In the genomic region with DNA sequence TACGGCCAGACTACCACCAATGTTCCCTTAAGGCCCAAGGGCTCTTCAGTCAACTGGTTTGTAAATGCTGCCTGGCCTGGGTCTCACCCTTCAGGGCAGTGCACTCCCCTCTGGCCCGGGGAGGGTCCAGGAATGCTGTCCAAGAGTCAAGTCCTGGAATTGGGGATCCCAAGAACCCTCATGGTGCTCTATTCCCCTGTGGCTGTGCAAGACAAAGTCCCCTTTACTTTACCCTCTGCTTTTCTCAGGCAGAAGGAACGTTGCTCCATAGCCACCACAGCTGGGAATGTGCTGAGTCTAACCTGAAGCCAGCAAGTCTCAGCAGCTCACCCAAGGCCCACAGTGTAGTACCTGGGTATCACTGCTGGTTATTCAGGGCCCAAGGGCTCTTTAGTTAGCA, we compare ENCODE assay signal across 41 cellular contexts. TPM values are rescaled to one million over a fixed set of nuclear protein-coding genes. Genes with fewer than 3 reads are reported as not detected.
DNase-seq lines count a peak whose midpoint lies in the region; ATAC-seq, FAIRE-seq and TF ChIP-seq lines count a peak whose summit lies in the region.
"Had no signal": no experiment of that assay in that cellular context is flagged by ENCODE, and none has a peak within 500 bp of the region (broad histone marks: within the 10 kb centered on the region; RNA-seq: fewer than 3 reads in every experiment).

No MANE protein-coding gene starts in this region.

- H3K4me3 ChIP-seq in mammary epithelial cell (replicated peaks in 1 of 3; ENCODE audit: insufficient read depth in 1 of 3, low read depth in 2 of 3, low read length in 3 of 3): no peak overlapping the region
- peak overlapping the region in 2 of 3 donors; percentile 16 to 19 for H3K4me3 ChIP-seq in liver (ENCODE audit: low read depth in 1 of 3, low read length in 3 of 3)
- no peak overlapping the region for H3K4me3 ChIP-seq in HepG2 (replicated peaks in 1 of 3; ENCODE audit: insufficient read depth in 1 of 3, low read depth in 2 of 3, low read length in 3 of 3)
- no peak overlapping the region for H3K4me3 ChIP-seq in K562
- no peak overlapping the region for H3K4me3 ChIP-seq in epithelial cell of esophagus (ENCODE audit: low read length)
- H3K4me3 ChIP-seq: A549; BLaER1; BLaER1 treated with 17β-estradiol and CSF1 and Interleukin-3, amounts not matched to agents 10 nM and 100 nM had no signal

- H3K4me1 ChIP-seq in mammary epithelial cell (ENCODE audit: insufficient read depth, low read length) (no peaks in the 10 kb centered on the region), liver (ENCODE audit: control insufficient read depth in 4 of 4, insufficient read depth in 4 of 4, low read length in 3 of 4) (no peaks in the 10 kb centered on the region), HepG2 (ENCODE audit: insufficient read depth, low read length) (no peaks in the 10 kb centered on the region), K562 (replicated peaks in 1 of 2; ENCODE audit: control insufficient read depth in 2 of 2, insufficient read depth in 2 of 2, low read length in 2 of 2) (no peaks in the 10 kb centered on the region)
- H3K4me1 ChIP-seq: A549; BE2C; BLaER1; BLaER1 treated with 17β-estradiol and CSF1 and Interleukin-3, amounts not matched to agents 10 nM and 100 nM; Caco-2 had no signal

- ATAC-seq in HepG2 (no peak), K562 (no peak), GM19035 (IDR thresholded peaks at IDR 0.05; ENCODE audit: unreplicated experiment) (no peak), GM21381 (IDR thresholded peaks at IDR 0.05; ENCODE audit: unreplicated experiment) (no peak)
- ATAC-seq: A549; CD8-positive, alpha-beta T cell had no signal

- TF ChIP-seq CTCF in mammary epithelial cell (conservative IDR thresholded peaks at IDR 0.05 in 1 of 2, IDR thresholded peaks at IDR 0.05 in 1 of 2; ENCODE audit: extremely low read depth in 1 of 2, insufficient read depth in 1 of 2, low read depth in 1 of 2, low read length in 2 of 2) (no peak), MCF 10A (IDR thresholded peaks at IDR 0.05; ENCODE audit: unreplicated experiment) (no peak), liver (IDR thresholded peaks at IDR 0.05; ENCODE audit: low read depth, low read length, missing input control) (no peak), HepG2 (CRISPR knock-in tag; IDR thresholded peaks at IDR 0.05) (no peak), K562 (IDR thresholded peaks at IDR 0.05 in 2 of 3, conservative IDR thresholded peaks at IDR 0.05 in 1 of 3; ENCODE audit: insufficient read depth in 2 of 3, low read depth in 1 of 3, low read length in 3 of 3) (no peak), epithelial cell of esophagus (IDR thresholded peaks at IDR 0.05; ENCODE audit: insufficient read depth, low read depth, low read length, missing control alignments) (no peak)

- H3K27ac ChIP-seq in mammary epithelial cell (ENCODE audit: insufficient read depth, low read depth, low read length) (no peak overlapping the region), liver (ENCODE audit: low read depth in 1 of 2, low read length in 2 of 2) (no peak overlapping the region), HepG2 (ENCODE audit: extremely low read length, insufficient read depth, low read length) (no peak overlapping the region), K562 (ENCODE audit: extremely low read depth, low read depth, low read length) (no peak overlapping the region)
- H3K27ac ChIP-seq: 22Rv1; A549; BLaER1; BLaER1 treated with 17β-estradiol and CSF1 and Interleukin-3, amounts not matched to agents 10 nM and 100 nM; C4-2B had no signal

- H3K36me3 Mint-ChIP-seq in MCF 10A (ENCODE audit: insufficient read depth, unreplicated experiment): no peaks in the 10 kb centered on the region

- intact Hi-C loops in mammary epithelial cell (cut with micrococcal nuclease): no loop called here
- intact Hi-C loops in MCF 10A (cut with micrococcal nuclease): no loop called here
- intact Hi-C loops in HepG2 (cut with micrococcal nuclease; ENCODE audit: unreplicated experiment): no loop called here
- intact Hi-C loops in K562 (cut with micrococcal nuclease): no loop called here

- H3K9me3 ChIP-seq in mammary epithelial cell (replicated peaks; ENCODE audit: insufficient read depth, low read length) (no peaks in the 10 kb centered on the region), liver (ENCODE audit: control insufficient read depth in 4 of 4, low read length in 3 of 4) (peaks cover 0 to 14% (median 6%) of the 10 kb centered on the region in 4 donors), HepG2 (ENCODE audit: low read length) (no peaks in the 10 kb centered on the region), K562 (replicated peaks; ENCODE audit: control insufficient read depth, insufficient read depth, low read depth, low read length) (0 out of 2 replicates have a peak, but pooled peaks cover 4% of the 10 kb centered on the region)
- H3K9me3 ChIP-seq: BE2C had no signal

- H3K27me3 Mint-ChIP-seq in MCF 10A (ENCODE audit: insufficient read depth, unreplicated experiment): no peaks in the 10 kb centered on the region
- H3K27me3 Mint-ChIP-seq: B cell; CD4-positive, alpha-beta T cell had no signal

- 29% methylated on average over 3 of the region's 3 CpGs for WGBS in mammary epithelial cell (ENCODE audit: low coverage, missing lambda C conversion rate)
- WGBS in liver: 82% methylated on average over 3 of the region's 3 CpGs
- 0% methylated on average over 1 of the region's 3 CpGs for WGBS in HepG2 (ENCODE audit: low lambda C conversion rate)
- WGBS in K562 (ENCODE audit: insufficient coverage, low coverage, missing lambda C conversion rate): 0% methylated on average over 3 of the region's 3 CpGs

- no peaks in the 10 kb centered on the region for H4K20me1 ChIP-seq in mammary epithelial cell (ENCODE audit: insufficient read depth, low read length)
- H4K20me1 ChIP-seq in HepG2 (ENCODE audit: insufficient read depth, low read length): no peaks in the 10 kb centered on the region
- no peaks in the 10 kb centered on the region for H4K20me1 ChIP-seq in K562 (replicated peaks; ENCODE audit: control insufficient read depth, insufficient read depth, low read length)
- H4K20me1 ChIP-seq: BLaER1; BLaER1 treated with 17β-estradiol and CSF1 and Interleukin-3, amounts not matched to agents 10 nM and 100 nM had no signal

- H3K9ac ChIP-seq in mammary epithelial cell (ENCODE audit: insufficient read depth, low read length) (no peak overlapping the region), liver (ENCODE audit: low read depth in 1 of 2, low read length in 2 of 2) (no peak overlapping the region), HepG2 (ENCODE audit: insufficient read depth, low read depth, low read length) (no peak overlapping the region), K562 (ENCODE audit: insufficient read depth in 1 of 2, low read depth in 2 of 2, low read length in 2 of 2) (no peak overlapping the region)
- H3K9ac ChIP-seq: BLaER1; BLaER1 treated with 17β-estradiol and CSF1 and Interleukin-3, amounts not matched to agents 10 nM and 100 nM had no signal

- no peaks in the 10 kb centered on the region for H3K79me2 ChIP-seq in mammary epithelial cell (ENCODE audit: insufficient read depth, low read length)
- no peaks in the 10 kb centered on the region for H3K79me2 ChIP-seq in HepG2 (ENCODE audit: insufficient read depth, low read length)
- H3K79me2 ChIP-seq in K562 (ENCODE audit: control insufficient read depth, insufficient read depth, low read length): no peaks in the 10 kb centered on the region

- no peaks in the 10 kb centered on the region for H3K36me3 ChIP-seq in mammary epithelial cell (ENCODE audit: insufficient read depth, low read length)
- no peaks in the 10 kb centered on the region for H3K36me3 ChIP-seq in liver (ENCODE audit: control insufficient read depth in 4 of 4, insufficient read depth in 3 of 4, low read depth in 1 of 4, low read length in 3 of 4)
- no peaks in the 10 kb centered on the region for H3K36me3 ChIP-seq in HepG2 (replicated peaks in 1 of 2; ENCODE audit: control insufficient read depth in 1 of 2, insufficient read depth in 2 of 2, low read length in 2 of 2)
- H3K36me3 ChIP-seq in K562 (ENCODE audit: control insufficient read depth, insufficient read depth, low read length): no peaks in the 10 kb centered on the region
- H3K36me3 ChIP-seq: BE2C; BLaER1; BLaER1 treated with 17β-estradiol and CSF1 and Interleukin-3, amounts not matched to agents 10 nM and 100 nM had no signal

- CTCF ChIA-PET in mammary epithelial cell (lab: Charles Lee; ENCODE audit: low non-redundant PET): no interaction called here
- CTCF ChIA-PET in MCF 10A (lab: Yijun Ruan, JAX): no interaction called here
- CTCF ChIA-PET in HepG2 (lab: Yijun Ruan, JAX; ENCODE audit: low intra/inter-chr PET ratio, low total read pairs): no interaction called here
- CTCF ChIA-PET in K562 (lab: Yijun Ruan, JAX; ENCODE audit: low intra/inter-chr PET ratio): no interaction called here

- in situ Hi-C loops in mammary epithelial cell (cut with MboI; ENCODE audit: low sequenced_read_pairs in 2 of 2): no loop called here
- in situ Hi-C loops in HepG2 (cut with HindIII; ENCODE audit: extremely low pct_ligation_motif_present, low pct_unique_long_range_greater_than_20kb): no loop called here
- in situ Hi-C loops in K562 (cut with MboI): no loop called here

- peaks cover 9% of the 10 kb centered on the region for H3K9me3 Mint-ChIP-seq in MCF 10A (ENCODE audit: unreplicated experiment)

- POLR2A ChIA-PET in MCF 10A (lab: Yijun Ruan, JAX) (no interaction called here), HepG2 (lab: Yijun Ruan, JAX) (no interaction called here), K562 (lab: Yijun Ruan, JAX) (no interaction called here)

- no peaks in the 10 kb centered on the region for H3K9me1 ChIP-seq in K562 (ENCODE audit: control insufficient read depth, insufficient read depth, low read length)

- TF ChIP-seq RAD21 in liver (IDR thresholded peaks at IDR 0.05) (no peak), HepG2 (CRISPR knock-in tag; IDR thresholded peaks at IDR 0.05) (no peak), K562 (CRISPR knock-in tag; conservative IDR thresholded peaks at IDR 0.05 in 1 of 2, IDR thresholded peaks at IDR 0.05 in 1 of 2) (no peak)

- no peak overlapping the region for H3K4me3 Mint-ChIP-seq in MCF 10A (ENCODE audit: unreplicated experiment)
- H3K4me3 Mint-ChIP-seq: B cell; CD14-positive monocyte; CD4-positive, alpha-beta memory T cell; CD4-positive, alpha-beta T cell; CD4-positive, CD25-positive, alpha-beta regulatory T cell; CD8-positive, alpha-beta memory T cell; CD8-positive, alpha-beta T cell had no signal

- H2AFZ ChIP-seq in mammary epithelial cell (ENCODE audit: low read depth, low read length) (no peak overlapping the region), HepG2 (ENCODE audit: low read length) (no peak overlapping the region), K562 (ENCODE audit: low read depth, low read length) (no peak overlapping the region)

- H3K27me3 ChIP-seq in mammary epithelial cell (ENCODE audit: insufficient read depth, low read length) (no peaks in the 10 kb centered on the region), liver (ENCODE audit: control insufficient read depth in 4 of 4, insufficient read depth in 4 of 4, low read length in 3 of 4) (no peaks in the 10 kb centered on the region), HepG2 (ENCODE audit: control insufficient read depth in 1 of 2, insufficient read depth in 2 of 2, low read length in 2 of 2) (no peaks in the 10 kb centered on the region; a peak in 1 of 5 replicates), K562 (ENCODE audit: control insufficient read depth in 2 of 2, insufficient read depth in 2 of 2, low read length in 2 of 2) (no peaks in the 10 kb centered on the region; a peak in 1 of 5 replicates)
- H3K27me3 ChIP-seq: BLaER1; BLaER1 treated with 17β-estradiol and CSF1 and Interleukin-3, amounts not matched to agents 10 nM and 100 nM had no signal

- DNase-seq in mammary epithelial cell: peak; percentile 2
- no peak for DNase-seq in MCF 10A (ENCODE audit: unreplicated experiment)
- no peak for DNase-seq in HepG2 (ENCODE audit: low spot score)
- no peak for DNase-seq in K562 (ENCODE audit: extremely low read depth in 1 of 4, low spot score in 3 of 4)
- peak; percentile 2 for DNase-seq in epithelial cell of esophagus (ENCODE audit: low read depth)
- DNase-seq: 8988T; ACHN; AML-193; BE2C; C1 segment of cervical spinal cord; Caco-2; Calu3; CD4-positive, alpha-beta memory T cell; CD4-positive, alpha-beta T cell; CD4-positive, CD25-positive, alpha-beta regulatory T cell; CD8-positive, alpha-beta memory T cell; CD8-positive, alpha-beta T cell; COR-L47; DMS 273 treated with DMSO at 0.1 percent for 48 hours; DMS153; DMS53; DMS79; DMS79 treated with DMSO at 0.1 percent for 48 hours; DND-41; EL had no signal

- dilution Hi-C loops in mammary epithelial cell (cut with HindIII; ENCODE audit: low sequenced_read_pairs): no loop called here

- no peak for FAIRE-seq in HepG2 (lab: Jason Lieb, UNC)
- no peak for FAIRE-seq in K562 (lab: Jason Lieb, UNC)
- FAIRE-seq: A204.1, A549, D721Med had no signal

- no peaks in the 10 kb centered on the region for H3K4me1 Mint-ChIP-seq in MCF 10A (ENCODE audit: insufficient read depth, unreplicated experiment)
- H3K4me1 Mint-ChIP-seq: B cell; CD14-positive monocyte; CD4-positive, alpha-beta memory T cell; CD4-positive, CD25-positive, alpha-beta regulatory T cell; CD8-positive, alpha-beta memory T cell had no signal

- no peak for TF ChIP-seq EP300 in HepG2 (IDR thresholded peaks at IDR 0.05; ENCODE audit: low read depth in 2 of 2, low read length in 2 of 2)
- TF ChIP-seq EP300 in HepG2 (CRISPR knock-in tag; IDR thresholded peaks at IDR 0.05; ENCODE audit: borderline replicate concordance): no peak
- TF ChIP-seq EP300 in K562 (IDR thresholded peaks at IDR 0.05; ENCODE audit: low read length): no peak

- no peak overlapping the region for H3K27ac Mint-ChIP-seq in MCF 10A (ENCODE audit: low read depth, unreplicated experiment)
- H3K27ac Mint-ChIP-seq: B cell; CD4-positive, alpha-beta memory T cell; CD4-positive, alpha-beta T cell; CD4-positive, CD25-positive, alpha-beta regulatory T cell; CD8-positive, alpha-beta memory T cell; CD8-positive, alpha-beta T cell had no signal

- BruUV-seq in mammary epithelial cell (replicated peaks; lab: Mats Ljungman, UMichigan) (no TSS peak), MCF 10A (replicated peaks; lab: Mats Ljungman, UMichigan) (no TSS peak), HepG2 (replicated peaks; lab: Mats Ljungman, UMichigan) (no TSS peak), K562 (replicated peaks; lab: Mats Ljungman, UMichigan) (no TSS peak)

- TF ChIP-seq POLR2A in HepG2 (IDR thresholded peaks at IDR 0.05; ENCODE audit: insufficient read depth in 1 of 2, low read depth in 2 of 2, low read length in 2 of 2) (no peak), K562 (conservative IDR thresholded peaks at IDR 0.05) (no peak)

- no peak overlapping the region for H3K4me2 ChIP-seq in mammary epithelial cell (ENCODE audit: insufficient read depth, low read depth, low read length)
- no peak overlapping the region for H3K4me2 ChIP-seq in HepG2 (ENCODE audit: low read depth, low read length)
- H3K4me2 ChIP-seq in K562 (ENCODE audit: insufficient read depth, low read length): no peak overlapping the region
- H3K4me2 ChIP-seq: A549; BLaER1; BLaER1 treated with 17β-estradiol and CSF1 and Interleukin-3, amounts not matched to agents 10 nM and 100 nM had no signal

RNA-seq across cellular contexts. Expression of a gene that starts 51.3 kb away (rescaled TPM):
- total RNA-seq in mammary epithelial cell (not detected), MCF 10A (2022) (not detected in 2 replicates), liver (100 to 1,000 TPM in 1 of 2 donors, 10 to 100 TPM in 1; 77.4 to 159 TPM), HepG2 (2016; rRNA removed; fragmentation: Illumina TruSeq; extraction: Trizol) (not detected in 2 replicates), K562 (2014; rRNA removed) (not detected in 2 replicates), K562 (2014; rRNA removed; fragmentation: Illumina TruSeq; extraction: Trizol) (not detected in 2 replicates), K562 (2015; rRNA removed; fragmentation: Illumina TruSeq; extraction: Trizol) (not detected in 2 replicates), K562 (2021) (not detected in 2 replicates)
- polyA plus RNA-seq in mammary epithelial cell (not detected), liver (100 to 1,000 TPM in 1 of 2 donors, 10 to 100 TPM in 1; 37.3 to 106 TPM), HepG2 (2011; rRNA removed) (not detected in 2 replicates), K562 (2011; rRNA removed) (not detected in 2 replicates), K562 (2014; fragmentation: Illumina TruSeq; extraction: Trizol) (not detected in 2 replicates), K562 (2014; fragmentation: Nextera tagmentation; extraction: Ambion mirVana) (not detected), K562 (2014; rRNA removed) (0.35 TPM in 1 of 2 replicates, not detected in the other)
- polyA minus RNA-seq in mammary epithelial cell: not detected
- total RNA-seq in HepG2 (2016; cell fraction: cytosol; rRNA removed; fragmentation: Illumina TruSeq; extraction: Trizol; ENCODE audit: low read depth): not detected in 2 replicates
- not detected in 2 replicates for total RNA-seq in HepG2 (2016; cell fraction: insoluble cytoplasmic fraction; rRNA removed; fragmentation: Illumina TruSeq; extraction: Trizol)
- not detected in 2 replicates for total RNA-seq in HepG2 (2016; cell fraction: membrane; rRNA removed; fragmentation: Illumina TruSeq; extraction: Trizol)
- total RNA-seq in HepG2 (2016; cell fraction: nucleus; rRNA removed; fragmentation: Illumina TruSeq; extraction: Trizol): not detected in 2 replicates
- not detected in 2 replicates for polyA plus RNA-seq in HepG2 (2011; cell fraction: cytosol; rRNA removed)
- polyA plus RNA-seq in HepG2 (2011; cell fraction: nucleus; rRNA removed): 0.26 TPM in 1 of 2 replicates, not detected in the other
- polyA plus RNA-seq in HepG2 (2012): not detected in 2 replicates
- not detected in 2 replicates for polyA plus RNA-seq in HepG2 (2016; cell fraction: cytosol; fragmentation: Illumina TruSeq; extraction: Trizol; ENCODE audit: low read depth)
- polyA plus RNA-seq in HepG2 (2016; cell fraction: insoluble cytoplasmic fraction; fragmentation: Illumina TruSeq; extraction: Trizol; ENCODE audit: low read depth): not detected in 2 replicates
- polyA plus RNA-seq in HepG2 (2016; cell fraction: membrane; fragmentation: Illumina TruSeq; extraction: Trizol; ENCODE audit: low read depth): not detected in 2 replicates
- polyA plus RNA-seq in HepG2 (2016; cell fraction: nucleus; fragmentation: Illumina TruSeq; extraction: Trizol; ENCODE audit: insufficient read depth, low read depth): not detected in 2 replicates
- polyA minus RNA-seq in HepG2 (2011; rRNA and poly(A)+ RNA removed; ENCODE audit: low replicate concordance): not detected in 2 replicates
- not detected in 2 replicates for polyA minus RNA-seq in HepG2 (2011; cell fraction: cytosol; rRNA and poly(A)+ RNA removed)
- polyA minus RNA-seq in HepG2 (2011; cell fraction: nucleus; rRNA and poly(A)+ RNA removed): 0.77 TPM in 1 of 2 replicates, not detected in the other
- not detected in 2 replicates for total RNA-seq in K562 (2011; cell fraction: chromatin; rRNA removed; ENCODE audit: low replicate concordance)
- total RNA-seq in K562 (2011; cell fraction: nucleolus; rRNA removed): not detected in 2 replicates
- total RNA-seq in K562 (2011; cell fraction: nucleoplasm; rRNA removed): not detected in 2 replicates
- polyA plus RNA-seq in K562 (2011; cell fraction: cytosol; rRNA removed): not detected in 2 replicates
- not detected in 2 replicates for polyA plus RNA-seq in K562 (2011; cell fraction: nucleus; rRNA removed)
- not detected in 2 replicates for polyA plus RNA-seq in K562 (2012)
- polyA minus RNA-seq in K562 (2011; rRNA and poly(A)+ RNA removed): not detected in 2 replicates
- polyA minus RNA-seq in K562 (2011; cell fraction: cytosol; rRNA and poly(A)+ RNA removed): not detected in 2 replicates
- polyA minus RNA-seq in K562 (2011; cell fraction: nucleus; rRNA and poly(A)+ RNA removed): not detected in 2 replicates
- total RNA-seq: A172; A673; Caco-2; Calu3; CD4-positive, alpha-beta memory T cell; CD4-positive, alpha-beta T cell; CD8-positive, alpha-beta memory T cell; CD8-positive, alpha-beta T cell had no signal
- polyA plus RNA-seq: A549; BJ; CD14-positive monocyte; CD4-positive, alpha-beta memory T cell; CD4-positive, CD25-positive, alpha-beta regulatory T cell; CD8-positive, alpha-beta memory T cell had no signal

RNA-seq across cellular contexts. Expression of a gene that starts 51.7 kb away (rescaled TPM):
- not detected for total RNA-seq in mammary epithelial cell
- not detected for polyA plus RNA-seq in mammary epithelial cell
- not detected for polyA minus RNA-seq in mammary epithelial cell
- total RNA-seq in MCF 10A (2022): not detected in 2 replicates
- total RNA-seq in liver: under 1 TPM; 0.33 TPM
- under 1 TPM in 1 of 2 donors, not detected in 1; 0.05 TPM for polyA plus RNA-seq in liver
- not detected in 2 replicates for total RNA-seq in HepG2 (2016; rRNA removed; fragmentation: Illumina TruSeq; extraction: Trizol)
- not detected in 2 replicates for total RNA-seq in HepG2 (2016; cell fraction: cytosol; rRNA removed; fragmentation: Illumina TruSeq; extraction: Trizol; ENCODE audit: low read depth)
- total RNA-seq in HepG2 (2016; cell fraction: insoluble cytoplasmic fraction; rRNA removed; fragmentation: Illumina TruSeq; extraction: Trizol): not detected in 2 replicates
- not detected in 2 replicates for total RNA-seq in HepG2 (2016; cell fraction: membrane; rRNA removed; fragmentation: Illumina TruSeq; extraction: Trizol)
- total RNA-seq in HepG2 (2016; cell fraction: nucleus; rRNA removed; fragmentation: Illumina TruSeq; extraction: Trizol): not detected in 2 replicates
- 0.17 and 0.22 TPM in 2 replicates for polyA plus RNA-seq in HepG2 (2011; rRNA removed)
- 0.08 and 0.20 TPM in 2 replicates for polyA plus RNA-seq in HepG2 (2011; cell fraction: cytosol; rRNA removed)
- 0.36 TPM in 1 of 2 replicates, not detected in the other for polyA plus RNA-seq in HepG2 (2011; cell fraction: nucleus; rRNA removed)
- 0.12 TPM in 1 of 2 replicates, not detected in the other for polyA plus RNA-seq in HepG2 (2012)
- not detected in 2 replicates for polyA plus RNA-seq in HepG2 (2016; cell fraction: cytosol; fragmentation: Illumina TruSeq; extraction: Trizol; ENCODE audit: low read depth)
- not detected in 2 replicates for polyA plus RNA-seq in HepG2 (2016; cell fraction: insoluble cytoplasmic fraction; fragmentation: Illumina TruSeq; extraction: Trizol; ENCODE audit: low read depth)
- not detected in 2 replicates for polyA plus RNA-seq in HepG2 (2016; cell fraction: membrane; fragmentation: Illumina TruSeq; extraction: Trizol; ENCODE audit: low read depth)
- polyA plus RNA-seq in HepG2 (2016; cell fraction: nucleus; fragmentation: Illumina TruSeq; extraction: Trizol; ENCODE audit: insufficient read depth, low read depth): not detected in 2 replicates
- polyA minus RNA-seq in HepG2 (2011; rRNA and poly(A)+ RNA removed; ENCODE audit: low replicate concordance): not detected in 2 replicates
- not detected in 2 replicates for polyA minus RNA-seq in HepG2 (2011; cell fraction: cytosol; rRNA and poly(A)+ RNA removed)
- 1.1 TPM in 1 of 2 replicates, not detected in the other for polyA minus RNA-seq in HepG2 (2011; cell fraction: nucleus; rRNA and poly(A)+ RNA removed)
- 0.49 TPM in 1 of 2 replicates, not detected in the other for total RNA-seq in K562 (2011; cell fraction: chromatin; rRNA removed; ENCODE audit: low replicate concordance)
- total RNA-seq in K562 (2011; cell fraction: nucleolus; rRNA removed): not detected in 2 replicates
- 0.44 TPM in 1 of 2 replicates, not detected in the other for total RNA-seq in K562 (2011; cell fraction: nucleoplasm; rRNA removed)
- total RNA-seq in K562 (2014; rRNA removed): 0.41 TPM in 1 of 2 replicates, not detected in the other
- total RNA-seq in K562 (2014; rRNA removed; fragmentation: Illumina TruSeq; extraction: Trizol): 0.15 and 0.26 TPM in 2 replicates
- total RNA-seq in K562 (2015; rRNA removed; fragmentation: Illumina TruSeq; extraction: Trizol): not detected in 2 replicates
- total RNA-seq in K562 (2021): 0.36 TPM in 1 of 2 replicates, not detected in the other
- polyA plus RNA-seq in K562 (2011; rRNA removed): 0.19 TPM in 1 of 2 replicates, not detected in the other
- 0.06 TPM in 1 of 2 replicates, not detected in the other for polyA plus RNA-seq in K562 (2011; cell fraction: cytosol; rRNA removed)
- 0.21 and 0.29 TPM in 2 replicates for polyA plus RNA-seq in K562 (2011; cell fraction: nucleus; rRNA removed)
- polyA plus RNA-seq in K562 (2012): 0.21 and 0.33 TPM in 2 replicates
- polyA plus RNA-seq in K562 (2014; fragmentation: Illumina TruSeq; extraction: Trizol): 0.10 TPM in 1 of 2 replicates, not detected in the other
- polyA plus RNA-seq in K562 (2014; fragmentation: Nextera tagmentation; extraction: Ambion mirVana): under 1 TPM; 0.20 to 0.42 TPM
- polyA plus RNA-seq in K562 (2014; rRNA removed): not detected in 2 replicates
- not detected in 2 replicates for polyA minus RNA-seq in K562 (2011; rRNA and poly(A)+ RNA removed)
- polyA minus RNA-seq in K562 (2011; cell fraction: cytosol; rRNA and poly(A)+ RNA removed): not detected in 2 replicates
- polyA minus RNA-seq in K562 (2011; cell fraction: nucleus; rRNA and poly(A)+ RNA removed): not detected in 2 replicates
- total RNA-seq: A673; Calu3; CD8-positive, alpha-beta T cell had no signal
- polyA plus RNA-seq: A549; AG04450; BJ; CD8-positive, alpha-beta memory T cell had no signal

Comparison
In these comparisons a context has a peak if more than half of its experiments do, and no peak if none do; other contexts are left out.
1. DNase-seq: peak in mammary epithelial cell (single experiment) and epithelial cell of esophagus (single experiment); none in MCF 10A (single experiment), HepG2 (single experiment) and K562 (0 of 4).
2. H3K4me3 ChIP-seq: peak in liver (2 of 3); none in mammary epithelial cell (0 of 3), HepG2 (0 of 3), K562 (single experiment) and epithelial cell of esophagus (single experiment).
3. RNA of a gene that starts 51.3 kb away (total RNA-seq): 77.4 to 159 TPM in liver; not detected in mammary epithelial cell, not detected in MCF 10A, not detected in HepG2 and not detected in K562; every median in the first group is over 10 times any median in the second.